Comparison of ENCODE assay signal across 22 cellular contexts in genomic region chr1:88063605-88064004, GRCh38.
"Had no signal": no experiment of that assay in that cellular context is flagged by ENCODE, and none has a peak within 500 bp of the region (broad histone marks: within the 10 kb centered on the region; RNA-seq: fewer than 3 reads in every experiment).

No MANE protein-coding gene starts in this region.

- H3K27me3 Mint-ChIP-seq: brain; central memory CD8-positive, alpha-beta T cell; type B pancreatic cell had no signal

- DNase-seq: activated B cell treated with CpG ODN at 0.5 μM for 24 hours; activated CD4-positive, alpha-beta memory T cell treated with anti-CD3 and anti-CD28 coated beads for 36 hours; activated CD4-positive, alpha-beta T cell treated with anti-CD3 and anti-CD28 coated beads for 4 hours; activated CD8-positive, alpha-beta memory T cell treated with anti-CD3 and anti-CD28 coated beads, Interleukin-2, amount 10 ng/mL, durations not matched to agents 7 days and 5 days; activated naive CD4-positive, alpha-beta T cell; activated naive CD8-positive, alpha-beta T cell treated with anti-CD3 and anti-CD28 coated beads for 36 hours; colonic mucosa; endodermal cell; erythroblast; heart right ventricle; mesendoderm; naive thymus-derived CD4-positive, alpha-beta T cell; right cardiac atrium; stimulated activated CD4-positive, alpha-beta T cell treated with anti-CD3 and anti-CD28 coated beads, Interleukin-4, amount 100 ng/mL, for 1 hour; stimulated activated naive CD8-positive, alpha-beta T cell treated with anti-CD3 and anti-CD28 coated beads, Interleukin-15, amount 100 ng/mL, for 72 hours; T-cell had no signal

- H3K36me3 Mint-ChIP-seq: activated CD4-positive, alpha-beta memory T cell treated with anti-CD3 and anti-CD28 coated beads for 36 hours; activated CD8-positive, alpha-beta memory T cell treated with anti-CD3 and anti-CD28 coated beads, Interleukin-2, amount 10 ng/mL, durations not matched to agents 7 days and 5 days; activated naive CD8-positive, alpha-beta T cell treated with anti-CD3 and anti-CD28 coated beads for 36 hours; brain; naive thymus-derived CD4-positive, alpha-beta T cell; neural progenitor cell; T-cell; type B pancreatic cell had no signal

- H3K27me3 ChIP-seq: colonic mucosa, heart right ventricle, neural progenitor cell had no signal

- H3K9me3 Mint-ChIP-seq: activated B cell treated with CpG ODN at 0.5 μM for 24 hours; activated CD4-positive, alpha-beta memory T cell treated with anti-CD3 and anti-CD28 coated beads for 36 hours; activated naive CD8-positive, alpha-beta T cell treated with anti-CD3 and anti-CD28 coated beads for 36 hours; brain; central memory CD8-positive, alpha-beta T cell; endodermal cell; naive thymus-derived CD4-positive, alpha-beta T cell; neural progenitor cell; stimulated activated naive CD8-positive, alpha-beta T cell treated with anti-CD3 and anti-CD28 coated beads, Interleukin-15, amount 100 ng/mL, for 72 hours; T-cell; type B pancreatic cell had no signal

- H3K4me2 ChIP-seq: neural progenitor cell had no signal

- H3K9ac ChIP-seq: neural progenitor cell had no signal

- H2AFZ ChIP-seq: neural progenitor cell had no signal

- H3K4me1 ChIP-seq: colonic mucosa, heart right ventricle, neural progenitor cell, prostate gland had no signal

- H3K4me3 Mint-ChIP-seq: activated B cell treated with CpG ODN at 0.5 μM for 24 hours; activated CD4-positive, alpha-beta memory T cell treated with anti-CD3 and anti-CD28 coated beads for 36 hours; activated CD8-positive, alpha-beta memory T cell treated with anti-CD3 and anti-CD28 coated beads, Interleukin-2, amount 10 ng/mL, durations not matched to agents 7 days and 5 days; activated naive CD8-positive, alpha-beta T cell treated with anti-CD3 and anti-CD28 coated beads for 36 hours; brain; central memory CD8-positive, alpha-beta T cell; endodermal cell; naive thymus-derived CD4-positive, alpha-beta T cell; neural progenitor cell; stimulated activated naive CD8-positive, alpha-beta T cell treated with anti-CD3 and anti-CD28 coated beads, Interleukin-15, amount 100 ng/mL, for 72 hours; T-cell; type B pancreatic cell had no signal

- H3K9me3 ChIP-seq: colonic mucosa, heart right ventricle, prostate gland had no signal

- H3K27ac Mint-ChIP-seq: activated B cell treated with CpG ODN at 0.5 μM for 24 hours; activated CD4-positive, alpha-beta memory T cell treated with anti-CD3 and anti-CD28 coated beads for 36 hours; activated CD8-positive, alpha-beta memory T cell treated with anti-CD3 and anti-CD28 coated beads, Interleukin-2, amount 10 ng/mL, durations not matched to agents 7 days and 5 days; activated naive CD8-positive, alpha-beta T cell treated with anti-CD3 and anti-CD28 coated beads for 36 hours; endodermal cell; naive thymus-derived CD4-positive, alpha-beta T cell; neural progenitor cell; T-cell; type B pancreatic cell had no signal

- H3K36me3 ChIP-seq: colonic mucosa, heart right ventricle, neural progenitor cell, prostate gland had no signal

- H3K4me3 ChIP-seq: colonic mucosa, heart right ventricle, neural progenitor cell, prostate gland, skin epidermis had no signal

- H3K27ac ChIP-seq: colonic mucosa, heart right ventricle, neural progenitor cell, prostate gland, skin epidermis had no signal

- H3K4me1 Mint-ChIP-seq: activated B cell treated with CpG ODN at 0.5 μM for 24 hours; activated CD8-positive, alpha-beta memory T cell treated with anti-CD3 and anti-CD28 coated beads, Interleukin-2, amount 10 ng/mL, durations not matched to agents 7 days and 5 days; activated naive CD8-positive, alpha-beta T cell treated with anti-CD3 and anti-CD28 coated beads for 36 hours; central memory CD8-positive, alpha-beta T cell; endodermal cell; naive thymus-derived CD4-positive, alpha-beta T cell; stimulated activated naive CD8-positive, alpha-beta T cell treated with anti-CD3 and anti-CD28 coated beads, Interleukin-15, amount 100 ng/mL, for 72 hours had no signal
